In genomic region chr5:132662925-132663770, GRCh38 we compare ENCODE assay signal across 8 cellular contexts.
A peak's percentile ranks its signal among the peaks of the same experiment; 100 is the strongest.
DNase-seq lines count a peak whose midpoint lies in the region; ATAC-seq and FAIRE-seq lines count a peak whose summit lies in the region.

No MANE protein-coding gene starts in this region.

- no peaks in the 10 kb centered on the region for H3K36me3 Mint-ChIP-seq in activated naive CD8-positive, alpha-beta T cell

- H3K27me3 Mint-ChIP-seq in activated naive CD8-positive, alpha-beta T cell: peaks cover 7% of the 10 kb centered on the region

- peak; percentile 99 for FAIRE-seq in GM18507 (lab: Jason Lieb, UNC)
- FAIRE-seq in urothelium cell line (lab: Jason Lieb, UNC): no peak

- H3K4me3 Mint-ChIP-seq in activated naive CD8-positive, alpha-beta T cell: no peak overlapping the region

- DNase-seq in GM18507 (ENCODE audit: extremely low spot score, insufficient read length, low read depth) (no peak), urothelium cell line (ENCODE audit: low spot score) (peak; percentile 29), RKO (ENCODE audit: low spot score) (no peak), NCI-H187 treated with DMSO at 0.1 percent for 48 hours (lab: John Stamatoyannopoulos, UW) (no peak), NOMO-1 treated with DMSO at 0.1 percent for 48 hours (lab: John Stamatoyannopoulos, UW; ENCODE audit: unreplicated experiment) (no peak)

- H3K27ac Mint-ChIP-seq in activated naive CD8-positive, alpha-beta T cell: peak overlapping the region; percentile 43

- H3K4me1 Mint-ChIP-seq in activated naive CD8-positive, alpha-beta T cell (ENCODE audit: low read depth): peaks cover 6% of the 10 kb centered on the region

- H3K9me3 Mint-ChIP-seq in activated naive CD8-positive, alpha-beta T cell (ENCODE audit: low read depth): no peaks in the 10 kb centered on the region

- ATAC-seq in GM21529 (IDR thresholded peaks at IDR 0.05; ENCODE audit: unreplicated experiment) (peak; percentile 60), HG03575 (IDR thresholded peaks at IDR 0.05; ENCODE audit: extremely low read depth, insufficient number of reproducible peaks, low FRiP score, unreplicated experiment) (peak; percentile 32)
